In the genomic region with DNA sequence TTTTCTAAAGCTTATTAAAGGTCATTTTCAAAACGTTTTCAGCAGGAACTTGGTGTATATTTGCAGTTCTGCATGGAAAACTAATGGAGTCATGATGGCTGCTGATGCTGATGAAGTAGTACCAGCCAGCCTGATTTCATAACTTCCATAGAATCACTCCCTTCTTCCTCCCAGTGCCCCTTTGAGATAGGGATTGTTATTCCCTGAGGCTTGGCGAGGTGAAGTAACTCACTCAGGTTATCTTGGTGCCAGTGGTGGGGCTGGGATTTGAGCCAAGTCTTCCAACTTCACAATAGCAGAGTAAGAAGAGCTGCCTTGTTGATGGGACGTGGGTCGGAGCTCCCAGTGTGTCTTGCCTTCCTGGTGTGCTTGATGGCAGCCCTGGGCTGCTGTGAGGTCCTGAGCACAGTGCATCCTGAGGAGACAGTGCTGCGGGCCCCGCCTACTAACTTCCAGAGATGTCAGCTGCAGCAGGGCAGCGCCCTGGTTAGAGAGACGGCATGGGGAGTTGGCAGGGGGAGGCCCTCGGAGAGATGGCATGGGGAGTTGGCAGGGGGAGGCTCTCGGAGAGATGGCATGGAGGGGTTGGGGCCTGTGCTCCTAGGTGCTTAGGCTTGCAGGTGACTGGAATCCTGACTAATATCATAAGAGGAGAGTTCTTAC, we compare ENCODE assay signal across 1 cellular context.
TF ChIP-seq lines count a peak whose summit lies in the region.

No MANE protein-coding gene starts in this region.

TF ChIP-seq in GM23338, 12 proteins besides CTCF, POLR2A, EP300 and RAD21 (continued from another document):
- no peak for TF ChIP-seq ZNF462 (CRISPR knock-in tag; IDR thresholded peaks at IDR 0.05)
